ENCODE assay signal across 18 cellular contexts in genomic region chr9:107707419-107707837, GRCh38.
A peak's percentile ranks its signal among the peaks of the same experiment; 100 is the strongest.
DNase-seq lines count a peak whose midpoint lies in the region; ATAC-seq and TF ChIP-seq lines count a peak whose summit lies in the region.
"Had no signal": no experiment of that assay in that cellular context is flagged by ENCODE, and none has a peak within 500 bp of the region (broad histone marks: within the 10 kb centered on the region; RNA-seq: fewer than 3 reads in every experiment).

No MANE protein-coding gene starts in this region.

- peak overlapping the region in 7 of 11 experiments; percentile 32 to 68 (median 63); a peak in 12 of 22 replicates for H3K4me2 ChIP-seq in BLaER1 treated with 17β-estradiol and CSF1 and Interleukin-3, amounts not matched to agents 10 nM and 100 nM

- H4K20me1 ChIP-seq in BLaER1 treated with 17β-estradiol and CSF1 and Interleukin-3, amounts not matched to agents 10 nM and 100 nM, result no peaks in the 10 kb centered on the region

- DNase-seq in NCI-H226 (peak; percentile 95), dedifferentiated amniotic fluid mesenchymal stem cell (ENCODE audit: extremely low spot score) (peak; percentile 33)
- no peak for DNase-seq in activated CD4-positive, alpha-beta T cell treated with anti-CD3 and anti-CD28 coated beads, Interleukin-2, amount 50 U/mL, for 48 hours
- DNase-seq in activated CD4-positive, alpha-beta T cell treated with anti-CD3 and anti-CD28 coated beads, Interleukin-2, amount 50 U/mL, for 1 hour, result no peak
- DNase-seq: activated CD4-positive, alpha-beta T cell treated with anti-CD3 and anti-CD28 coated beads for 48 hours; activated gamma-delta T cell treated with Interleukin-2 at 50 U/mL for 16 hours; Calu3; cortex of kidney; heart right ventricle; MM.1S; NCI-H526 treated with DMSO at 0.1 percent for 48 hours; sigmoid colon; upper lobe of left lung had no signal

- H3K27me3 ChIP-seq in BLaER1 treated with 17β-estradiol and CSF1 and Interleukin-3, amounts not matched to agents 10 nM and 100 nM, result no peaks in the 10 kb centered on the region; a peak in 1 of 22 replicates
- H3K27me3 ChIP-seq: heart right ventricle, sigmoid colon, SJSA1, upper lobe of left lung had no signal

- H3K9me3 Mint-ChIP-seq in nephron, result no peaks in the 10 kb centered on the region

- H3K9me3 ChIP-seq in BLaER1 treated with 17β-estradiol and CSF1 and Interleukin-3, amounts not matched to agents 10 nM and 100 nM (replicated peaks in 1 of 11), result peaks cover 0 to 9% (median 8%) of the 10 kb centered on the region in 11 experiments; a peak in 13 of 22 replicates
- H3K9me3 ChIP-seq: sigmoid colon, SJSA1, upper lobe of left lung had no signal

- H3K36me3 Mint-ChIP-seq in nephron (ENCODE audit: low read depth), result no peaks in the 10 kb centered on the region

- peak overlapping the region in 2 of 3 experiments; percentile 0 to 25 for H3K27ac Mint-ChIP-seq in nephron

- H3K4me1 Mint-ChIP-seq in nephron, result peaks cover 25% of the 10 kb centered on the region

- no peak overlapping the region for H3K9ac ChIP-seq in BLaER1 treated with 17β-estradiol and CSF1 and Interleukin-3, amounts not matched to agents 10 nM and 100 nM

- H3K36me3 ChIP-seq in BLaER1 treated with 17β-estradiol and CSF1 and Interleukin-3, amounts not matched to agents 10 nM and 100 nM, result no peaks in the 10 kb centered on the region
- H3K36me3 ChIP-seq: heart right ventricle, sigmoid colon, SJSA1, upper lobe of left lung had no signal

- no peak overlapping the region for H3K4me3 ChIP-seq in BLaER1 treated with 17β-estradiol and CSF1 and Interleukin-3, amounts not matched to agents 10 nM and 100 nM
- H3K4me3 ChIP-seq: heart right ventricle, sigmoid colon, SJSA1, upper lobe of left lung had no signal

- TF ChIP-seq CTCF in nephron (IDR thresholded peaks at IDR 0.05; ENCODE audit: unreplicated experiment in 3 of 3), result no peak

- peaks cover 13% of the 10 kb centered on the region for H3K27me3 Mint-ChIP-seq in nephron (ENCODE audit: low read depth)

- no peak overlapping the region for H3K4me3 Mint-ChIP-seq in nephron

- ATAC-seq in GM18873 (IDR thresholded peaks at IDR 0.05; ENCODE audit: low FRiP score, unreplicated experiment) (no peak), HG03039 (IDR thresholded peaks at IDR 0.05; ENCODE audit: unreplicated experiment) (no peak)

- H3K4me1 ChIP-seq in BLaER1 treated with 17β-estradiol and CSF1 and Interleukin-3, amounts not matched to agents 10 nM and 100 nM, result peaks cover 0 to 50% (median 17%) of the 10 kb centered on the region in 10 experiments; a peak in 11 of 20 replicates

- peak overlapping the region in 3 of 11 experiments; percentile 24 to 51 (median 50); a peak in 5 of 22 replicates for H3K27ac ChIP-seq in BLaER1 treated with 17β-estradiol and CSF1 and Interleukin-3, amounts not matched to agents 10 nM and 100 nM
- H3K27ac ChIP-seq: heart right ventricle, sigmoid colon, SJSA1, upper lobe of left lung had no signal

Comparison
In these comparisons a context has a peak if more than half of its experiments do, and no peak if none do; other contexts are left out.
1. DNase-seq: peak in NCI-H226 (single experiment) and dedifferentiated amniotic fluid mesenchymal stem cell (single experiment); none in activated CD4-positive, alpha-beta T cell treated with anti-CD3 and anti-CD28 coated beads, Interleukin-2, amount 50 U/mL, for 48 hours (0 of 2) and activated CD4-positive, alpha-beta T cell treated with anti-CD3 and anti-CD28 coated beads, Interleukin-2, amount 50 U/mL, for 1 hour (single experiment).